In the genomic region with DNA sequence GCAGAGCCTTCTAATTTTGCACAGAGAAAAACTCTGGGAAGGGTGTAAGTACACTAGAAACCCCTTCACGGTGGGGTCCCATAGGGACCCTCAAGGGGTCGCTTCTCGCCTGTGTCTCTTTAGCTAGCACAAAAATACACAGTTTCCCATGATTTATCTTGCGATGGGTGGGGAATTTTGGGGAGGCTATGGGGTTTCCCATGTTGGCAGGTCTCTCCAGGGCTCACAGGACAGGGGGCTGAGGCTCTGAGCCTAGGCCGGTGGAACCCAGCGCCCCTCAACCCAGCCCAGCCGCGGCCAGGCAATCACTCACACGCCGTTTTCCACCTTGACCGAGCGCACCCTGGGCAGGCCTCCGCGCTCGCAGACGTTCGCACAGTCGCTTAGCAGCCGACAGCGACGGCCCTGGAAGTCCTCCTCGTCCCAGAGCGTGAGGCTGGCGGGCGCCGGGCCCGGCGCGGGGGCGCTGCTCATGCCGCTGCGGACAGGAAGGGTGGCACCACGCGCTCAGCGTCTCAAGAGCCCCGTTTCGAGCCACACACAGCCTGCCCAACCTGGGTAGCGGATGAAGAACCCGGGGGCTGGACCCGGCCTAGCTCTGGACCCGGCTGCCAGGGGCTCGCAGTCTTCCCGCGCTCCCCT, we compare ENCODE assay signal across 11 cellular contexts. TPM values are rescaled to one million over a fixed set of nuclear protein-coding genes. Genes with fewer than 3 reads are reported as not detected.
DNase-seq lines count a peak whose midpoint lies in the region; ATAC-seq and TF ChIP-seq lines count a peak whose summit lies in the region.
"Had no signal": no experiment of that assay in that cellular context is flagged by ENCODE, and none has a peak within 500 bp of the region (broad histone marks: within the 10 kb centered on the region; RNA-seq: fewer than 3 reads in every experiment).

No MANE protein-coding gene starts in this region.

- no peaks in the 10 kb centered on the region for H3K79me2 ChIP-seq in MM.1S (ENCODE audit: low read length)

- H3K27me3 ChIP-seq in MM.1S (replicated peaks; ENCODE audit: insufficient read depth, low read length) (peaks cover 96% of the 10 kb centered on the region), gastrocnemius medialis (peaks cover 78 to 86% (median 80%) of the 10 kb centered on the region in 3 donors)

- H3K4me3 ChIP-seq in MM.1S (ENCODE audit: low read length) (peak overlapping the region; percentile 55), epithelial cell of proximal tubule (ENCODE audit: low read depth, low read length) (peak overlapping the region; percentile 38), gastrocnemius medialis (peak overlapping the region; percentile 46 to 65 (median 50))

- in situ Hi-C loops in gastrocnemius medialis (cut with MboI; ENCODE audit: low sequenced_read_pairs in 4 of 4), result no loop called here

- peak; percentile 50 for DNase-seq in Daoy (ENCODE audit: low read depth)
- DNase-seq in MM.1S, result peak; percentile 33
- DNase-seq in epithelial cell of proximal tubule (ENCODE audit: low read depth), result no peak
- no peak for DNase-seq in gastrocnemius medialis
- DNase-seq in hepatic stellate cell (ENCODE audit: low spot score), result no peak
- no peak for DNase-seq in HPDE6-E6E7 (ENCODE audit: extremely low spot score)
- DNase-seq in NCI-H2227 treated with DMSO at 0.1 percent for 48 hours (lab: John Stamatoyannopoulos, UW), result no peak
- DNase-seq: activated CD4-positive, alpha-beta T cell treated with anti-CD3 and anti-CD28 coated beads for 48 hours; activated naive CD8-positive, alpha-beta T cell treated with anti-CD3 and anti-CD28 coated beads, Interleukin-2, amount 10 ng/mL, durations not matched to agents 7 days and 5 days; left colon had no signal

- no peak for ATAC-seq in gastrocnemius medialis

- no peaks in the 10 kb centered on the region for H3K9me2 ChIP-seq in MM.1S (replicated peaks; ENCODE audit: insufficient read depth, low read length)

- intact Hi-C loops in gastrocnemius medialis (cut with DNase I; ENCODE audit: low total_unique reads), result loop anchor here (10.0 kb wide), 1 partner anchor 302 kb away; no protein-coding TSS in a partner anchor

- H3K9me3 ChIP-seq in MM.1S (replicated peaks; ENCODE audit: insufficient read depth, low read length) (no peaks in the 10 kb centered on the region), gastrocnemius medialis (no peaks in the 10 kb centered on the region)

- peak overlapping the region; percentile 64 for H2AFZ ChIP-seq in MM.1S (ENCODE audit: low read length)
- H2AFZ ChIP-seq: PC-9 had no signal

- no peak for TF ChIP-seq POLR2A in gastrocnemius medialis (IDR thresholded peaks at IDR 0.05)

- H3K4me1 ChIP-seq in MM.1S (ENCODE audit: low read length) (0 out of 2 replicates have a peak, but pooled peaks cover 6% of the 10 kb centered on the region), gastrocnemius medialis (peaks cover 10 to 18% of the 10 kb centered on the region in 2 donors)

- H3K27ac ChIP-seq in MM.1S (ENCODE audit: low read length), result no peak overlapping the region
- no peak overlapping the region for H3K27ac ChIP-seq in gastrocnemius medialis
- H3K27ac ChIP-seq: PC-9 had no signal

- H4K20me1 ChIP-seq in MM.1S (ENCODE audit: insufficient read depth, low read length), result no peaks in the 10 kb centered on the region

- H3K4me2 ChIP-seq in MM.1S (ENCODE audit: low read depth, low read length), result peak overlapping the region; percentile 98

- H3K9ac ChIP-seq in MM.1S (ENCODE audit: low read length), result no peak overlapping the region

- no peaks in the 10 kb centered on the region for H3F3A ChIP-seq in MM.1S (ENCODE audit: insufficient read depth, low read length)

- no peaks in the 10 kb centered on the region for H3K36me3 ChIP-seq in MM.1S (replicated peaks; ENCODE audit: insufficient read depth, low read length)
- H3K36me3 ChIP-seq in gastrocnemius medialis, result no peaks in the 10 kb centered on the region

- TF ChIP-seq CTCF in MM.1S (IDR thresholded peaks at IDR 0.05; ENCODE audit: low read length) (no peak), epithelial cell of proximal tubule (conservative IDR thresholded peaks at IDR 0.05; ENCODE audit: low read depth, low read length) (no peak), gastrocnemius medialis (IDR thresholded peaks at IDR 0.05 in 4 of 5, conservative IDR thresholded peaks at IDR 0.05 in 1 of 5) (no peak)

RNA-seq across cellular contexts. Expression of a gene that starts 0.4 kb away (rescaled TPM):
- total RNA-seq in Daoy (2014; rRNA removed; shearing (Covaris generic)), result 2.2 and 4.3 TPM in 2 replicates
- total RNA-seq in epithelial cell of proximal tubule (not detected in 2 replicates), gastrocnemius medialis (not detected)
- total RNA-seq: activated naive CD8-positive, alpha-beta T cell treated with anti-CD3 and anti-CD28 coated beads, Interleukin-2, amount 10 ng/mL, durations not matched to agents 7 days and 5 days; PC-9 had no signal

RNA-seq across cellular contexts. Expression of a gene that starts 7.8 kb away (rescaled TPM):
- 0.34 TPM in 1 of 2 replicates, not detected in the other for total RNA-seq in Daoy (2014; rRNA removed; shearing (Covaris generic))
- total RNA-seq in epithelial cell of proximal tubule (not detected in 2 replicates), gastrocnemius medialis (not detected)
- total RNA-seq: activated naive CD8-positive, alpha-beta T cell treated with anti-CD3 and anti-CD28 coated beads, Interleukin-2, amount 10 ng/mL, durations not matched to agents 7 days and 5 days; PC-9 had no signal

RNA-seq across cellular contexts. Expression of a gene that starts 33.4 kb away (rescaled TPM):
- total RNA-seq in Daoy (2014; rRNA removed; shearing (Covaris generic)), result 0.06 TPM in 1 of 2 replicates, not detected in the other
- total RNA-seq in epithelial cell of proximal tubule, result not detected in 2 replicates
- not detected for total RNA-seq in gastrocnemius medialis
- total RNA-seq: activated naive CD8-positive, alpha-beta T cell treated with anti-CD3 and anti-CD28 coated beads, Interleukin-2, amount 10 ng/mL, durations not matched to agents 7 days and 5 days had no signal

RNA-seq across cellular contexts. Expression of a gene that starts 48.5 kb away (rescaled TPM):
- 0.11 TPM in 1 of 2 replicates, not detected in the other for total RNA-seq in Daoy (2014; rRNA removed; shearing (Covaris generic))
- total RNA-seq in epithelial cell of proximal tubule (1.1 TPM in 1 of 2 replicates, not detected in the other), gastrocnemius medialis (under 1 TPM in 1 of 4 donors, not detected in 3; 0.09 TPM)
- total RNA-seq: activated naive CD8-positive, alpha-beta T cell treated with anti-CD3 and anti-CD28 coated beads, Interleukin-2, amount 10 ng/mL, durations not matched to agents 7 days and 5 days; PC-9 had no signal

Comparison
In these comparisons a context has a peak if more than half of its experiments do, and no peak if none do; other contexts are left out.
1. DNase-seq: peak in Daoy (single experiment) and MM.1S (single experiment); none in epithelial cell of proximal tubule (single experiment), gastrocnemius medialis (0 of 2), hepatic stellate cell (single experiment), HPDE6-E6E7 (single experiment) and NCI-H2227 treated with DMSO at 0.1 percent for 48 hours (single experiment).
2. Peak in every context shown above with its lines, with median percentiles within 50 percentile points of each other: H3K4me3 ChIP-seq.